ENCODE assay signal across 8 cellular contexts in genomic region chr1:155961937-155962336, GRCh38. TPM values are rescaled to one million over a fixed set of nuclear protein-coding genes. Genes with fewer than 3 reads are reported as not detected.
DNase-seq lines count a peak whose midpoint lies in the region; ATAC-seq and TF ChIP-seq lines count a peak whose summit lies in the region.

No MANE protein-coding gene starts in this region.

- no peaks in the 10 kb centered on the region for H3K27me3 ChIP-seq in RWPE2 (ENCODE audit: insufficient read depth, poor library complexity, severe bottlenecking)

- TF ChIP-seq CTCF in GM12865 (IDR thresholded peaks at IDR 0.05; ENCODE audit: insufficient read depth, low read depth, low read length, missing control alignments) (peak; percentile 29), RWPE2 (IDR thresholded peaks at IDR 0.05; ENCODE audit: poor library complexity, severe bottlenecking) (peak; percentile 51), epithelial cell of esophagus (IDR thresholded peaks at IDR 0.05; ENCODE audit: insufficient read depth, low read depth, low read length, missing control alignments) (peak; percentile 40)

- peak; percentile 60 for DNase-seq in GM12865 (ENCODE audit: low read depth)
- DNase-seq in RWPE2 (ENCODE audit: low spot score) = peak; percentile 99
- DNase-seq in epithelial cell of esophagus (ENCODE audit: low read depth) = peak; percentile 99
- peak; percentile 84 for DNase-seq in non-pigmented ciliary epithelial cell (ENCODE audit: low read depth)
- DNase-seq in effector CD4-positive, alpha-beta T cell = no peak
- DNase-seq in ureter (ENCODE audit: low spot score) = no peak
- no peak for DNase-seq in globus pallidus (ENCODE audit: low spot score)

- H3K36me3 ChIP-seq in RWPE2 (ENCODE audit: low read depth) = peaks cover 95% of the 10 kb centered on the region

- peak; percentile 97 for ATAC-seq in RWPE2 (ENCODE audit: low read depth)
- no peak for ATAC-seq in GM19455 (IDR thresholded peaks at IDR 0.05; ENCODE audit: unreplicated experiment)

- H3K4me1 ChIP-seq in RWPE2 (ENCODE audit: insufficient read depth, poor library complexity, severe bottlenecking) = peaks cover 22% of the 10 kb centered on the region

- H3K9me3 ChIP-seq in RWPE2 (ENCODE audit: severe bottlenecking) = no peaks in the 10 kb centered on the region

- H3K4me3 ChIP-seq in GM12865 (ENCODE audit: low read depth, low read length) = no peak overlapping the region
- H3K4me3 ChIP-seq in RWPE2 (ENCODE audit: severe bottlenecking) = no peak overlapping the region
- H3K4me3 ChIP-seq in epithelial cell of esophagus (ENCODE audit: low read length) = no peak overlapping the region

- peak overlapping the region; percentile 86 for H3K27ac ChIP-seq in RWPE2 (ENCODE audit: poor library complexity, severe bottlenecking)

RNA-seq across cellular contexts. Expression of gene ARHGEF2, which starts 16.4 kb away (rescaled TPM):
- 104 TPM for total RNA-seq in ureter

RNA-seq across cellular contexts. Expression of gene RXFP4, which starts 20.5 kb away (rescaled TPM):
- total RNA-seq in ureter = not detected

RNA-seq across cellular contexts. Expression of gene KHDC4, which starts 27.7 kb away (rescaled TPM):
- 83.8 TPM for total RNA-seq in ureter

RNA-seq across cellular contexts. Expression of gene RIT1, which starts 50.8 kb away (rescaled TPM):
- total RNA-seq in ureter = 29.8 TPM

RNA-seq across cellular contexts. Expression of gene SSR2, which starts 58.8 kb away (rescaled TPM):
- total RNA-seq in ureter = 189 TPM

Comparison
In these comparisons a context has a peak if more than half of its experiments do, and no peak if none do; other contexts are left out.
1. DNase-seq: peak in GM12865 (single experiment), RWPE2 (single experiment), epithelial cell of esophagus (single experiment) and non-pigmented ciliary epithelial cell (single experiment); none in effector CD4-positive, alpha-beta T cell (single experiment), ureter (single experiment) and globus pallidus (single experiment).
2. Peak in every context shown above with its lines, with median percentiles within 50 percentile points of each other: CTCF ChIP-seq.